ENCODE assay signal across 15 cellular contexts in genomic region chr3:24363242-24363641, GRCh38.
DNase-seq lines count a peak whose midpoint lies in the region; ATAC-seq, FAIRE-seq and TF ChIP-seq lines count a peak whose summit lies in the region.
"Had no signal": no experiment of that assay in that cellular context is flagged by ENCODE, and none has a peak within 500 bp of the region (broad histone marks: within the 10 kb centered on the region; RNA-seq: fewer than 3 reads in every experiment).

No MANE protein-coding gene starts in this region.

- TF ChIP-seq CTCF in RWPE2 (IDR thresholded peaks at IDR 0.05; ENCODE audit: poor library complexity, severe bottlenecking) (no peak), D721Med (IDR thresholded peaks at IDR 0.05; ENCODE audit: insufficient read depth, missing control alignments) (no peak), colonic mucosa (IDR thresholded peaks at IDR 0.05) (no peak), gastrocnemius medialis (IDR thresholded peaks at IDR 0.05 in 4 of 5, conservative IDR thresholded peaks at IDR 0.05 in 1 of 5) (no peak)

- no peaks in the 10 kb centered on the region for H3K9me3 ChIP-seq in RWPE2 (ENCODE audit: severe bottlenecking)
- no peaks in the 10 kb centered on the region for H3K9me3 ChIP-seq in colonic mucosa
- no peaks in the 10 kb centered on the region for H3K9me3 ChIP-seq in gastrocnemius medialis

- no peak overlapping the region for H3K9ac ChIP-seq in colonic mucosa (ENCODE audit: low read depth in 2 of 2, low read length in 2 of 2)

- H3K27ac ChIP-seq in RWPE2 (ENCODE audit: poor library complexity, severe bottlenecking) (peak overlapping the region; percentile 73), colonic mucosa (no peak overlapping the region), gastrocnemius medialis (no peak overlapping the region)

- no peaks in the 10 kb centered on the region for H3K27me3 ChIP-seq in RWPE2 (ENCODE audit: insufficient read depth, poor library complexity, severe bottlenecking)
- no peaks in the 10 kb centered on the region for H3K27me3 ChIP-seq in colonic mucosa
- H3K27me3 ChIP-seq in gastrocnemius medialis, result no peaks in the 10 kb centered on the region

- intact Hi-C loops in colonic mucosa (cut with DNase I) (no loop called here), gastrocnemius medialis (cut with DNase I; ENCODE audit: low total_unique reads) (loop anchor here (5.0 kb wide), 1 partner anchor 129 kb away; the partner anchor contains the start of gene THRB)

- no peak overlapping the region for H3K4me3 ChIP-seq in RWPE2 (ENCODE audit: severe bottlenecking)
- no peak overlapping the region for H3K4me3 ChIP-seq in colonic mucosa
- no peak overlapping the region for H3K4me3 ChIP-seq in gastrocnemius medialis

- H3K36me3 ChIP-seq in RWPE2 (ENCODE audit: low read depth) (no peaks in the 10 kb centered on the region), colonic mucosa (no peaks in the 10 kb centered on the region), gastrocnemius medialis (no peaks in the 10 kb centered on the region)

- DNase-seq in Caki2 (ENCODE audit: low read depth) (peak; percentile 24), RWPE2 (ENCODE audit: low spot score) (no peak), iris pigment epithelial cell (ENCODE audit: low read depth) (peak; percentile 38), renal cortical epithelial cell (ENCODE audit: low read depth) (peak; percentile 93), D721Med (ENCODE audit: insufficient read length, low spot score) (no peak), colonic mucosa (no peak), gastrocnemius medialis (no peak)
- no peak for DNase-seq in activated CD8-positive, alpha-beta memory T cell treated with anti-CD3 and anti-CD28 coated beads, Interleukin-2, amount 50 U/mL, for 4 hours
- DNase-seq: activated B cell treated with CpG ODN at 0.5 μM for 24 hours; activated CD8-positive, alpha-beta memory T cell treated with anti-CD3 and anti-CD28 coated beads, Interleukin-2, amount 10 ng/mL, durations not matched to agents 7 days and 5 days; activated naive CD4-positive, alpha-beta T cell treated with anti-CD3 and anti-CD28 coated beads for 36 hours; HCEC 1CT; NCI-H1417 treated with DMSO at 0.1 percent for 48 hours; NCI-H345 had no signal

- H3K4me1 ChIP-seq in RWPE2 (ENCODE audit: insufficient read depth, poor library complexity, severe bottlenecking) (peaks cover 24% of the 10 kb centered on the region), colonic mucosa (peaks cover 7% of the 10 kb centered on the region), gastrocnemius medialis (peaks cover 28 to 32% of the 10 kb centered on the region in 2 donors)

- ATAC-seq in RWPE2 (ENCODE audit: low read depth) (no peak), gastrocnemius medialis (no peak)
- ATAC-seq: activated CD8-positive, alpha-beta memory T cell treated with anti-CD3 and anti-CD28 coated beads, Interleukin-2, amount 10 ng/mL, durations not matched to agents 7 days and 5 days had no signal

- in situ Hi-C loops in Caki2 (cut with HindIII; ENCODE audit: low pct_unique_long_range_greater_than_20kb, low sequenced_read_pairs) (no loop called here), gastrocnemius medialis (cut with MboI; ENCODE audit: low sequenced_read_pairs in 4 of 4) (loop anchor here in 1 of 4 donors (10.0 kb wide), 1 partner anchor 132 kb away; the partner anchor contains the start of gene THRB)

- FAIRE-seq in D721Med (lab: Jason Lieb, UNC), result no peak
- FAIRE-seq: islet of Langerhans had no signal

- no peak for TF ChIP-seq POLR2A in gastrocnemius medialis (IDR thresholded peaks at IDR 0.05)

Comparison
In these comparisons a context has a peak if more than half of its experiments do, and no peak if none do; other contexts are left out.
1. DNase-seq: peak in Caki2 (single experiment), iris pigment epithelial cell (single experiment) and renal cortical epithelial cell (single experiment); none in RWPE2 (single experiment), D721Med (single experiment), colonic mucosa (single experiment), activated CD8-positive, alpha-beta memory T cell treated with anti-CD3 and anti-CD28 coated beads, Interleukin-2, amount 50 U/mL, for 4 hours (single experiment) and gastrocnemius medialis (0 of 2).